In the genomic region with DNA sequence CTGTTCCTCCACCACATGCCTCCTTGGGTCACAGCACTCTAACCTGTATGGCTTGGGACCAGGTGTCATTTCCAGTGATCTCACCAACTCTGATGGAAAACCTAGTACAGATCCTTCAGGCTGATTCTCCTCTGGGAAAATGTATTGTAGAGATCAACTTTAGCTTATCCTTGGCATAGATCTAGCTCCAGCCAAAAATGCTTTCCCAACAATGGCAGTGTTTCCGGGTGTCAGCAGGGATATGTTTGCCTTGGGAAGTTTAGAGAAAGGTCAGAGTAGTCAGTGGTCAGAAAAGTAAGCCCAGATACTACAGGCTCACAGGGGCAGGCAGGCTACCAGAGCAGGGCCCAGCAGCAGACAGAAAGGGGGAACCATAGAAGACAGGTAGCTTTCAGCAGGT, we compare ENCODE assay signal across 16 cellular contexts.
DNase-seq lines count a peak whose midpoint lies in the region; TF ChIP-seq lines count a peak whose summit lies in the region.
"Had no signal": no experiment of that assay in that cellular context is flagged by ENCODE, and none has a peak within 500 bp of the region (broad histone marks: within the 10 kb centered on the region; RNA-seq: fewer than 3 reads in every experiment).

No MANE protein-coding gene starts in this region.

- H3K23ac ChIP-seq in H9 (ENCODE audit: insufficient read length, low read depth, low read length) = no peak overlapping the region

- peaks cover 26 to 29% of the 10 kb centered on the region in 2 experiments for H3K9me3 Mint-ChIP-seq in H9
- H3K9me3 Mint-ChIP-seq in dendritic cell treated with granulocyte-macrophage colony-stimulating factor and Interleukin-4, amounts not matched to agents 40 ng/mL and 50 ng/mL, for 4 days = peaks cover 9% of the 10 kb centered on the region

- peaks cover 6% of the 10 kb centered on the region in 2 experiments; a peak in 2 of 4 replicates for H3K4me1 Mint-ChIP-seq in H9
- H3K4me1 Mint-ChIP-seq in dendritic cell treated with granulocyte-macrophage colony-stimulating factor and Interleukin-4, amounts not matched to agents 40 ng/mL and 50 ng/mL, for 4 days (ENCODE audit: low read depth) = peaks cover 18% of the 10 kb centered on the region
- H3K4me1 Mint-ChIP-seq: IgD-negative memory B cell had no signal

- no peak overlapping the region for H3T11ph ChIP-seq in H9 (ENCODE audit: low read length)

- H3K4me3 Mint-ChIP-seq in H9 = no peak overlapping the region
- H3K4me3 Mint-ChIP-seq in dendritic cell treated with granulocyte-macrophage colony-stimulating factor and Interleukin-4, amounts not matched to agents 40 ng/mL and 50 ng/mL, for 4 days = no peak overlapping the region
- H3K4me3 Mint-ChIP-seq: IgD-negative memory B cell had no signal

- H2AK5ac ChIP-seq in H9 (ENCODE audit: insufficient read length, low read length) = no peak overlapping the region

- H2BK20ac ChIP-seq in H9 (ENCODE audit: low read depth, low read length, poor library complexity, severe bottlenecking) = no peak overlapping the region

- no peak overlapping the region for H3K4ac ChIP-seq in H9 (ENCODE audit: low read depth, low read length)

- H2AFZ ChIP-seq in H9 (ENCODE audit: low read length) = no peak overlapping the region

- no peak overlapping the region for H3K4me2 ChIP-seq in H9 (ENCODE audit: insufficient read depth, insufficient read length, low read length)

- H3K9me3 ChIP-seq in H9 (ENCODE audit: control insufficient read depth, low read depth, low read length) (peaks cover 6% of the 10 kb centered on the region), muscle layer of colon (ENCODE audit: low read length) (no peaks in the 10 kb centered on the region), stomach smooth muscle (ENCODE audit: control insufficient read depth in 2 of 2, low read length in 2 of 2) (no peaks in the 10 kb centered on the region)
- H3K9me3 ChIP-seq: MG63, SJCRH30 had no signal

- H3K27me3 ChIP-seq in H9 (ENCODE audit: insufficient read depth, low read length) = no peaks in the 10 kb centered on the region
- H3K27me3 ChIP-seq in muscle layer of colon (ENCODE audit: control insufficient read depth in 1 of 2, insufficient read depth in 2 of 2, low read length in 2 of 2) = no peaks in the 10 kb centered on the region
- no peaks in the 10 kb centered on the region for H3K27me3 ChIP-seq in stomach smooth muscle (ENCODE audit: control insufficient read depth in 1 of 2, insufficient read depth in 2 of 2, low read length in 2 of 2)
- H3K27me3 ChIP-seq: MG63, SJCRH30 had no signal

- H4K8ac ChIP-seq in H9 (replicated peaks; ENCODE audit: insufficient read length, low read depth, low read length) = no peak overlapping the region

- H2BK12ac ChIP-seq in H9 (ENCODE audit: insufficient read length, low read depth, low read length) = no peak overlapping the region

- H4K5ac ChIP-seq in H9 (ENCODE audit: insufficient read length, low read depth, low read length) = no peak overlapping the region

- intact Hi-C loops in dendritic cell treated with granulocyte-macrophage colony-stimulating factor and Interleukin-4, amounts not matched to agents 40 ng/mL and 50 ng/mL, for 4 days (cut with micrococcal nuclease) = no loop called here

- no peaks in the 10 kb centered on the region for H3K36me3 ChIP-seq in muscle layer of colon (ENCODE audit: insufficient read depth, low read length)
- no peaks in the 10 kb centered on the region for H3K36me3 ChIP-seq in stomach smooth muscle (ENCODE audit: control insufficient read depth in 2 of 2, insufficient read depth in 2 of 2, low read length in 2 of 2)
- H3K36me3 ChIP-seq: MG63, SJCRH30 had no signal

- TF ChIP-seq CTCF in H9 (conservative IDR thresholded peaks at IDR 0.05) (no peak), GM10266 (IDR thresholded peaks at IDR 0.05; ENCODE audit: control insufficient read depth, insufficient read depth, low read depth, missing control alignments) (no peak)

- H3K4me1 ChIP-seq in H9 (ENCODE audit: insufficient read depth, low read length) (no peaks in the 10 kb centered on the region), muscle layer of colon (ENCODE audit: insufficient read depth, low read length) (peaks cover 48% of the 10 kb centered on the region), stomach smooth muscle (ENCODE audit: control insufficient read depth, insufficient read depth, low read length) (peaks cover 45% of the 10 kb centered on the region)
- H3K4me1 ChIP-seq: SJCRH30 had no signal

- no peaks in the 10 kb centered on the region for H3K79me1 ChIP-seq in H9 (ENCODE audit: insufficient read depth, low read depth, low read length, poor library complexity, severe bottlenecking)

- H3K27ac ChIP-seq in H9 (ENCODE audit: insufficient read length, low read depth, low read length) (no peak overlapping the region), muscle layer of colon (ENCODE audit: low read depth, low read length) (peak overlapping the region; percentile 36), stomach smooth muscle (ENCODE audit: low read length) (peak overlapping the region; percentile 84)
- H3K27ac ChIP-seq: HL-60, SJCRH30 had no signal

- H2BK120ac ChIP-seq in H9 (ENCODE audit: low read depth, low read length, poor library complexity, severe bottlenecking) = no peak overlapping the region

- H4K91ac ChIP-seq in H9 (ENCODE audit: insufficient read length, low read depth, low read length) = no peak overlapping the region

- H3K9ac ChIP-seq in H9 (ENCODE audit: extremely low read depth, insufficient read length, low read length) = no peak overlapping the region
- H3K9ac ChIP-seq in muscle layer of colon (ENCODE audit: low read length) = no peak overlapping the region
- H3K9ac ChIP-seq in stomach smooth muscle (ENCODE audit: low read length in 2 of 2) = peak overlapping the region in 1 of 2 donors; percentile 36

- DNase-seq in H9 (no peak), NCI-H1694 (lab: John Stamatoyannopoulos, UW) (no peak), GM10266 (ENCODE audit: extremely low spot score) (no peak), GM03348 (ENCODE audit: low spot score) (no peak)
- DNase-seq: C1 segment of cervical spinal cord, DMS79 treated with DMSO at 0.1 percent for 48 hours, Karpas-422, MG63, NCI-H1436 treated with DMSO at 0.1 percent for 48 hours, NCI-H526 treated with DMSO at 0.1 percent for 48 hours, SJCRH30 had no signal

- H3K36me3 Mint-ChIP-seq in H9 (ENCODE audit: insufficient read depth in 1 of 3, low read depth in 3 of 3) = peaks cover 10 to 35% (median 12%) of the 10 kb centered on the region in 3 experiments
- no peaks in the 10 kb centered on the region for H3K36me3 Mint-ChIP-seq in dendritic cell treated with granulocyte-macrophage colony-stimulating factor and Interleukin-4, amounts not matched to agents 40 ng/mL and 50 ng/mL, for 4 days (ENCODE audit: low read depth)
- H3K36me3 Mint-ChIP-seq: IgD-negative memory B cell had no signal

- no peaks in the 10 kb centered on the region for H3K79me2 ChIP-seq in H9 (ENCODE audit: insufficient read depth, low read length)

- H3K23me2 ChIP-seq in H9 (ENCODE audit: insufficient read length, low read depth, low read length, poor library complexity, severe bottlenecking) = no peaks in the 10 kb centered on the region

- peaks cover 7% of the 10 kb centered on the region for H3K27me3 Mint-ChIP-seq in H9 (ENCODE audit: low read depth)
- H3K27me3 Mint-ChIP-seq in dendritic cell treated with granulocyte-macrophage colony-stimulating factor and Interleukin-4, amounts not matched to agents 40 ng/mL and 50 ng/mL, for 4 days = peaks cover 7% of the 10 kb centered on the region

- peak overlapping the region; percentile 49; the same call in 1 of the 2 replicates for H3K14ac ChIP-seq in H9 (ENCODE audit: insufficient read depth, low read length)

- no peak overlapping the region for H2BK5ac ChIP-seq in H9 (ENCODE audit: insufficient read length, low read length)

- no peaks in the 10 kb centered on the region for H4K20me1 ChIP-seq in H9 (ENCODE audit: control insufficient read depth, insufficient read depth, insufficient read length)

- no peak overlapping the region for H3K18ac ChIP-seq in H9 (ENCODE audit: insufficient read length, low read depth, low read length)

- no CpG with 5 or more reads among the region's 1 CpG for WGBS in H9 (ENCODE audit: extremely low coverage, insufficient read length, low lambda C conversion rate)

- H3K4me3 ChIP-seq in muscle layer of colon (ENCODE audit: low read depth in 1 of 2, low read length in 2 of 2) (no peak overlapping the region), stomach smooth muscle (ENCODE audit: low read length in 2 of 2) (no peak overlapping the region)
- H3K4me3 ChIP-seq: MG63, SJCRH30 had no signal

- peak overlapping the region in 1 of 3 experiments; percentile 40; a peak in 2 of 7 replicates for H3K27ac Mint-ChIP-seq in H9
- peak overlapping the region; percentile 59 for H3K27ac Mint-ChIP-seq in dendritic cell treated with granulocyte-macrophage colony-stimulating factor and Interleukin-4, amounts not matched to agents 40 ng/mL and 50 ng/mL, for 4 days
- H3K27ac Mint-ChIP-seq: IgD-negative memory B cell had no signal

- H2BK15ac ChIP-seq in H9 (ENCODE audit: low read depth, low read length) = no peak overlapping the region

- no peak overlapping the region for H3K56ac ChIP-seq in H9 (ENCODE audit: insufficient read length, low read depth, low read length)
